In the genomic region with DNA sequence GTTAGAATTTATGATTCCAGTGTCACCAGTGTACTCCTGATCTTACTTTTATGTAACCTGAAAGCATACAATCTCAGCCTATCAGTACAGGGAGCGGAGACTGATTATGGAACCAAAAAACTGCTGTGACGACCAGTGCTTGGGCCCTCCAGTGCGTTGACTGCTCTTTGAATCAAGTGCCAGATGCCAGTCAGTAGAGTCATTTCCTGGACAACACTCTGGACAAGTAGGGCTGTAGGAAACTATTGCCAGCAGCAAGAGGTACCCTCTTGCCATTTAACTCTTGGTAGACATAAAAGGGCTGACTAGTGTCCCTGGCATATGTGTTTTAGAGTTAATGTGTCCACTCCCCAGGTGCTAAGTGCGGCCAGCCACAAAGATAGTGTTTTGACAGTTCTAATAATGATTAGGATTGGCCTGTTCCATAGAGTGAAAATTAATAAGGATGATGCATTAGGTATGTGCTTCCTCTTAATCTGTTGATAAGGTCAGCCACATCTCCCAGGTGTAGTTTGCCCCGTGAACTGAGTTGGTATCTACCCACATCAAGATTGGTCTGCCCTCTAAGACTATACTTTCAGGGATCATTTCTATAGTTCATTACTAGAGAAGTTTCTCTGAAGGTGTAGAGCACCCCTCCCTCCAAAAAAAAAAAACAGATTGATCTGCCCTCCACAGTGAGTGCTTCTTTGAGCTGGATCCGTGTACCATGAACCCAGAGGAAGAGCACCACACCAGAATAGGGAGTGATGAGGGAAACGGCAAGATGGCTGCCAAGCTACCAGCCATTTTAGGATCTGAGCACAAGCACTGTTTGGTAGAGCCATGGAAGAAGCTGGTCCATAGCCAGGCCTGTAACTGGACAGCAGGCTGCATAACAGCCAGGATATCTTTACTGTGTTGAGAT, we compare ENCODE assay signal across 1 cellular context.
A peak's percentile ranks its signal among the peaks of the same experiment; 100 is the strongest.
TF ChIP-seq lines count a peak whose summit lies in the region.

No MANE protein-coding gene starts in this region.

TF ChIP-seq in SK-N-SH, 30 proteins besides CTCF, POLR2A, EP300 and RAD21:
- TF ChIP-seq TCF12 (IDR thresholded peaks at IDR 0.05): peak; percentile 13; the same call in 1 of the 2 replicates
- TF ChIP-seq FOSL2 (IDR thresholded peaks at IDR 0.05; ENCODE audit: borderline replicate concordance, low read depth): no peak
